21 cellular contexts compared by ENCODE assay signal in the genomic region with DNA sequence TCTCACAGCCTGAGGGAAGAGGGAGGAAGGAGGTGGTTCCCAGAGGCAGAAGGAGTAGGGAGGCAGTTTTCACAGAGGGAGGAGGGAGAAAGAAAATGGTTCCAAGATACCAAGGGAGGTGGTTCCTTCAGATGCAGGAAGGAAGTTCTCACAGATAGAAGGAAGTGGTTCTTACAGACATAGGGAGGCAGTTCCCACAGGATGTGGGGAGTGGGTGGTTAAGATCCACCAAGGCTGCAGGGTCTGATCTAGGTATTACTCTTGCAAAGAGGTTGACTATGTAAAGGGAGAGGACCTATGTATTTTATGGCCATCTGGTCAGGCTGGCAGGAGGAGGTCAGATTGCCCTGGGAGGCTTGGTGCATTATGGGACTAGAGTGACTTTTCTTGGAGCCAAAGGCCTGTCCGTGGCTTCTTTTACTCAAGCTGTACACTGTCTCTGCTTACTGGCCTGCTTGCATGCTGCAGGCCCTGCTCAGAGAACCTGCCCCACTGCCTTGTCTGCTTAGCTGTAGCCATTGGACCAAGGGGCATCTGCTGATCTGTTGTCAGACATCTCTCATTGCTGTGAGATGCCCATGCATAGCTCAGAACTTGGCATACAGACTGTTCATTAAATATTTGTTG.
DNase-seq lines count a peak whose midpoint lies in the region; ATAC-seq and TF ChIP-seq lines count a peak whose summit lies in the region.
"Had no signal": no experiment of that assay in that cellular context is flagged by ENCODE, and none has a peak within 500 bp of the region (broad histone marks: within the 10 kb centered on the region; RNA-seq: fewer than 3 reads in every experiment).

No MANE protein-coding gene starts in this region.

- peaks cover 35% of the 10 kb centered on the region for H3K4me1 Mint-ChIP-seq in activated CD8-positive, alpha-beta memory T cell treated with anti-CD3 and anti-CD28 coated beads, Interleukin-2, amount 10 ng/mL, durations not matched to agents 7 days and 5 days
- H3K4me1 Mint-ChIP-seq in stimulated activated memory B cell treated with anti-CD40 and anti-IgM and Interleukin-4, amounts not matched to agents 10 μg/mL and 1 μg/mL and 100 μg/mL, for 72 hours = no peaks in the 10 kb centered on the region

- peak; percentile 79 for DNase-seq in activated CD8-positive, alpha-beta memory T cell treated with anti-CD3 and anti-CD28 coated beads, Interleukin-2, amount 10 ng/mL, durations not matched to agents 7 days and 5 days
- no peak for DNase-seq in activated CD8-positive, alpha-beta memory T cell treated with anti-CD3 and anti-CD28 coated beads, Interleukin-2, amount 50 U/mL, for 4 hours
- peak; percentile 28 for DNase-seq in UCSD-AML1 (lab: John Stamatoyannopoulos, UW; ENCODE audit: unreplicated experiment)
- DNase-seq in neuronal stem cell (ENCODE audit: low spot score) = no peak
- DNase-seq in stimulated activated CD4-positive, alpha-beta T cell treated with anti-CD3 and anti-CD28 coated beads, Interleukin-12 subunit alpha, Interleukin-12 subunit beta, amount 100 ng/mL, for 4 hours = no peak
- no peak for DNase-seq in brain microvascular endothelial cell
- DNase-seq: DMS53, EL, GOT3, MM.1S, NCI-H1105, NCI-H146, NCI-H2029 treated with DMSO at 0.1 percent for 48 hours, NCI-H345, NCI-H524 treated with DMSO at 0.1 percent for 48 hours, PC-3, RPMI8226, SHP77 had no signal

- H4K8ac ChIP-seq in neuronal stem cell (ENCODE audit: low read depth, low read length) = no peak overlapping the region

- no peak overlapping the region for H3K23ac ChIP-seq in neuronal stem cell (ENCODE audit: low read depth, low read length, poor library complexity)

- H3K4me2 ChIP-seq in neuronal stem cell (ENCODE audit: insufficient read depth, low read length, poor library complexity, severe bottlenecking) = no peak overlapping the region

- H2BK12ac ChIP-seq in neuronal stem cell (ENCODE audit: low read length) = no peak overlapping the region

- H3K79me1 ChIP-seq in neuronal stem cell (ENCODE audit: low read depth, low read length) = no peaks in the 10 kb centered on the region

- H3K4me3 Mint-ChIP-seq in activated CD8-positive, alpha-beta memory T cell treated with anti-CD3 and anti-CD28 coated beads, Interleukin-2, amount 10 ng/mL, durations not matched to agents 7 days and 5 days = peak overlapping the region; percentile 29
- H3K4me3 Mint-ChIP-seq in stimulated activated memory B cell treated with anti-CD40 and anti-IgM and Interleukin-4, amounts not matched to agents 10 μg/mL and 1 μg/mL and 100 μg/mL, for 72 hours = no peak overlapping the region

- H2BK15ac ChIP-seq in neuronal stem cell (ENCODE audit: low read length) = no peak overlapping the region

- no peak overlapping the region for H3K4me3 ChIP-seq in neuronal stem cell (ENCODE audit: low read length in 2 of 2)
- no peak overlapping the region for H3K4me3 ChIP-seq in brain microvascular endothelial cell (ENCODE audit: low read depth, low read length)
- H3K4me3 ChIP-seq: SK-N-MC had no signal

- no peak overlapping the region for H2AFZ ChIP-seq in neuronal stem cell (ENCODE audit: low read length)

- peaks cover 8% of the 10 kb centered on the region for H3K27me3 Mint-ChIP-seq in activated CD8-positive, alpha-beta memory T cell treated with anti-CD3 and anti-CD28 coated beads, Interleukin-2, amount 10 ng/mL, durations not matched to agents 7 days and 5 days
- peaks cover 27% of the 10 kb centered on the region for H3K27me3 Mint-ChIP-seq in stimulated activated memory B cell treated with anti-CD40 and anti-IgM and Interleukin-4, amounts not matched to agents 10 μg/mL and 1 μg/mL and 100 μg/mL, for 72 hours

- peak; percentile 55 for ATAC-seq in activated CD8-positive, alpha-beta memory T cell treated with anti-CD3 and anti-CD28 coated beads, Interleukin-2, amount 10 ng/mL, durations not matched to agents 7 days and 5 days
- ATAC-seq in stimulated activated memory B cell treated with anti-CD40 and anti-IgM and Interleukin-4, amounts not matched to agents 10 μg/mL and 1 μg/mL and 100 μg/mL, for 72 hours = no peak
- ATAC-seq: PC-3 had no signal

- H3K9me3 Mint-ChIP-seq in activated CD8-positive, alpha-beta memory T cell treated with anti-CD3 and anti-CD28 coated beads, Interleukin-2, amount 10 ng/mL, durations not matched to agents 7 days and 5 days (ENCODE audit: low read depth) = no peaks in the 10 kb centered on the region
- H3K9me3 Mint-ChIP-seq in stimulated activated memory B cell treated with anti-CD40 and anti-IgM and Interleukin-4, amounts not matched to agents 10 μg/mL and 1 μg/mL and 100 μg/mL, for 72 hours = peaks cover 6% of the 10 kb centered on the region

- peak overlapping the region; percentile 18 for H3K9ac ChIP-seq in neuronal stem cell (ENCODE audit: low read depth, low read length, poor library complexity)

- CTCF ChIA-PET in activated CD8-positive, alpha-beta memory T cell treated with anti-CD3 and anti-CD28 coated beads, Interleukin-2, amount 10 ng/mL, durations not matched to agents 7 days and 5 days (lab: Charles Lee) = no interaction called here

- H3K9me3 ChIP-seq in KOPT-K1 (ENCODE audit: insufficient read depth, low read length, poor library complexity, severe bottlenecking) = peaks cover 16% of the 10 kb centered on the region
- H3K9me3 ChIP-seq in neuronal stem cell (replicated peaks in 1 of 2; ENCODE audit: control insufficient read depth in 2 of 2, insufficient read depth in 1 of 2, low read depth in 1 of 2, low read length in 2 of 2) = no peaks in the 10 kb centered on the region

- no peak overlapping the region for H3K4ac ChIP-seq in neuronal stem cell (ENCODE audit: low read length)

- no peak overlapping the region for H2BK5ac ChIP-seq in neuronal stem cell (ENCODE audit: low read length)

- no peaks in the 10 kb centered on the region for H3K36me3 Mint-ChIP-seq in activated CD8-positive, alpha-beta memory T cell treated with anti-CD3 and anti-CD28 coated beads, Interleukin-2, amount 10 ng/mL, durations not matched to agents 7 days and 5 days
- H3K36me3 Mint-ChIP-seq in stimulated activated memory B cell treated with anti-CD40 and anti-IgM and Interleukin-4, amounts not matched to agents 10 μg/mL and 1 μg/mL and 100 μg/mL, for 72 hours = no peaks in the 10 kb centered on the region

- no CpG with 5 or more reads among the region's 1 CpG for WGBS in neuronal stem cell (ENCODE audit: extremely low coverage in 2 of 2, insufficient read length in 2 of 2, insufficient replicate concordance in 1 of 2), 2 donors

- H3K27ac Mint-ChIP-seq in activated CD8-positive, alpha-beta memory T cell treated with anti-CD3 and anti-CD28 coated beads, Interleukin-2, amount 10 ng/mL, durations not matched to agents 7 days and 5 days = peak overlapping the region; percentile 67
- no peak overlapping the region for H3K27ac Mint-ChIP-seq in stimulated activated memory B cell treated with anti-CD40 and anti-IgM and Interleukin-4, amounts not matched to agents 10 μg/mL and 1 μg/mL and 100 μg/mL, for 72 hours

- H2BK120ac ChIP-seq in neuronal stem cell (ENCODE audit: low read depth, low read length) = no peak overlapping the region

- no peak overlapping the region for H2AK5ac ChIP-seq in neuronal stem cell (ENCODE audit: low read depth, low read length)

- no peaks in the 10 kb centered on the region for H3K4me1 ChIP-seq in neuronal stem cell (ENCODE audit: control insufficient read depth in 2 of 2, insufficient read depth in 1 of 2, low read depth in 1 of 2, low read length in 2 of 2)

- in situ Hi-C loops in brain microvascular endothelial cell (cut with HindIII; ENCODE audit: low pct_ligation_motif_present, low sequenced_read_pairs) = no loop called here

- H3K27me3 ChIP-seq in neuronal stem cell (ENCODE audit: control insufficient read depth in 3 of 3, insufficient read depth in 3 of 3, low read depth in 1 of 3, low read length in 3 of 3) (no peaks in the 10 kb centered on the region), brain microvascular endothelial cell (replicated peaks) (no peaks in the 10 kb centered on the region)

- H3K36me3 ChIP-seq in KOPT-K1 (ENCODE audit: insufficient read depth, low read length) (no peaks in the 10 kb centered on the region), neuronal stem cell (replicated peaks in 1 of 2; ENCODE audit: control insufficient read depth in 2 of 2, insufficient read depth in 2 of 2, low read length in 2 of 2) (no peaks in the 10 kb centered on the region), brain microvascular endothelial cell (replicated peaks) (no peaks in the 10 kb centered on the region)

- H4K91ac ChIP-seq in neuronal stem cell (ENCODE audit: low read depth, low read length, poor library complexity) = no peak overlapping the region

- H3K27ac ChIP-seq in KOPT-K1 (ENCODE audit: low read depth, low read length, poor library complexity, severe bottlenecking) (peak overlapping the region; percentile 99), neuronal stem cell (replicated peaks; ENCODE audit: low read length) (no peak overlapping the region), brain microvascular endothelial cell (no peak overlapping the region)
- H3K27ac ChIP-seq: SK-N-MC had no signal

- no peak for TF ChIP-seq CTCF in brain microvascular endothelial cell (IDR thresholded peaks at IDR 0.05; ENCODE audit: low read depth, low read length, missing control alignments)

- H3K18ac ChIP-seq in neuronal stem cell (ENCODE audit: low read length) = no peak overlapping the region

- no peak overlapping the region for H3K14ac ChIP-seq in neuronal stem cell (ENCODE audit: low read length)

Comparison
In these comparisons a context has a peak if more than half of its experiments do, and no peak if none do; other contexts are left out.
1. DNase-seq: peak in activated CD8-positive, alpha-beta memory T cell treated with anti-CD3 and anti-CD28 coated beads, Interleukin-2, amount 10 ng/mL, durations not matched to agents 7 days and 5 days (single experiment) and UCSD-AML1 (single experiment); none in activated CD8-positive, alpha-beta memory T cell treated with anti-CD3 and anti-CD28 coated beads, Interleukin-2, amount 50 U/mL, for 4 hours (single experiment), neuronal stem cell (single experiment), stimulated activated CD4-positive, alpha-beta T cell treated with anti-CD3 and anti-CD28 coated beads, Interleukin-12 subunit alpha, Interleukin-12 subunit beta, amount 100 ng/mL, for 4 hours (single experiment) and brain microvascular endothelial cell (single experiment).